In the genomic region with DNA sequence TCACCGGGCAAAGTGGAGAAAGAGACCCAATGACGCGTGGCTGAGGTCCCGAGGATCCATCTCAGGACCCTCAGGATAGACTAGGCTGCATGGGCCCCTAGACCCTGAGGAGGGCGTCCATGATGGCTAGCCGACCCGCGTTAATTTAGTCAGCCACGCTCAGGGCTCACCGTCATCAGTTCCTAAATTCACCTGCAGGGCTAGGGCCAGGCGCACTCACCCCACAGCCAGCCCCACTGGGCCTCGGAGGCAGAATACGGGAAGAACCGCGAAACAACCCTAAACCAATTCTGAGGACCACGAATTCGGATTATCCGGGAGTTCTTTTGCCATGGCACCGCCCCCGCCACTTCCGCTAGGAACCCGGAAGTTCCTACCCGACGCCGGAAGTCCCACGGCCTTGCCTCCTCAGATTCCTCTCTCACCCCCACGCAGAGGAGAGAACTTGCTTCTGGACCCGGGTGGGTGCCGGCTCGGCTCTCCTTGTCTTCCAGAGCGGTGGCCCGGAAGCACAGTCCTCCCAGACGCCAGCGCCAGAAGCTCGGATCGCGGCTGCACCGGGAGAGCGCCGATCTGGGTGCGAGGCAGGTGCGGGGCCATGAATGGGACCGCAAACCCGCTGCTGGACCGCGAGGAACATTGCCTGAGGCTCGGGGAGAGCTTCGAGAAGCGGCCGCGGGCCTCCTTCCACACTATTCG, we compare ENCODE assay signal across 8 cellular contexts. TPM values are rescaled to one million over a fixed set of nuclear protein-coding genes. Genes with fewer than 3 reads are reported as not detected.
DNase-seq lines count a peak whose midpoint lies in the region; ATAC-seq and TF ChIP-seq lines count a peak whose summit lies in the region.

EAF1 (plus strand) TSS at position 417 of the 699 bp plus-strand sequence; CDS start at position 599, 182 bp downstream.
METTL6 (minus strand) TSS at position 363 of the 699 bp plus-strand sequence. CDS start 1,033 bp downstream, outside the sequence.

- TF ChIP-seq POLR2A in GM18951 (IDR thresholded peaks at IDR 0.05; ENCODE audit: extremely low read depth, insufficient read depth, insufficient read length) = peak; percentile 87

- TF ChIP-seq CTCF in coronary artery (IDR thresholded peaks at IDR 0.05) = peak; percentile 14

- DNase-seq in AG08395 (ENCODE audit: low spot score) (peak; percentile 92), NCI-H526 (lab: John Stamatoyannopoulos, UW) (peak; percentile 66 to 89), coronary artery (ENCODE audit: low spot score) (peak; percentile 86), left lobe of liver (ENCODE audit: low spot score) (peak; percentile 84)
- DNase-seq in activated CD4-positive, alpha-beta T cell treated with anti-CD3 and anti-CD28 coated beads for 48 hours = peak; percentile 93
- peak; percentile 79 for DNase-seq in stimulated activated CD4-positive, alpha-beta T cell treated with anti-CD3 and anti-CD28 coated beads, Interleukin-2, amount 100 ng/mL, for 4 hours (ENCODE audit: low read depth)

- in situ Hi-C loops in GM18951 (cut with MboI; ENCODE audit: low sequenced_read_pairs, unreplicated experiment) = no loop called here

- peak within 1 kb of the TSS; percentile 99 for H3K4me3 ChIP-seq in coronary artery

- peak within 1 kb of the TSS; percentile 80 to 91 for H3K27ac ChIP-seq in coronary artery

- ATAC-seq in HG03196 (IDR thresholded peaks at IDR 0.05; ENCODE audit: unreplicated experiment) (peak; percentile 87), left lobe of liver (peak; percentile 93)

RNA-seq across cellular contexts. Expression of gene EAF1, which starts in this region (rescaled TPM):
- 11.6 TPM for total RNA-seq in left lobe of liver

RNA-seq across cellular contexts. Expression of gene METTL6, which starts in this region (rescaled TPM):
- 4.7 TPM for total RNA-seq in left lobe of liver

Comparison
In these comparisons a context has a peak if more than half of its experiments do, and no peak if none do; other contexts are left out.
1. Peak in every context shown above with its lines: DNase-seq, ATAC-seq, H3K4me3 ChIP-seq and H3K27ac ChIP-seq.